ENCODE assay signal across 10 cellular contexts in the genomic region with DNA sequence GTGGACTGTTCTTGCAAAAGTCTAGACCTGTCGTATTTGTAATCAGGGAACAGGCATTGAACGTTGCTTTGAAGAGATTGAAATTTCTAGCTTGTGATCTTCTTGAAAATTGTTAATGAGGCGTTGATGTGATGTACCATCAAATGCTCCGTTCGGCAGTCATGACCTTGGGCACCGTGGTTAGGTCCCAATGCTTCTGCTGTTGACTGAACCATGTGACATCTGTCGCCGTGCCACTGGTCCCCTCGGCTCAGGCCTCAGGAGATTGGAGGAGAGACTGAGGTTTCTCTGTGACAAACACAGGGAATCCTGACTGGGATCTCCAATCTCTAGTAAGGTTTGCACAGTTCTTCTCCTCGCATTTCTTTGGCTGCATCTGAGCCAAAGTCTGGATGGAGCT. TPM values are rescaled to one million over a fixed set of nuclear protein-coding genes. Genes with fewer than 3 reads are reported as not detected.
DNase-seq lines count a peak whose midpoint lies in the region; ATAC-seq and TF ChIP-seq lines count a peak whose summit lies in the region.
"Had no signal": no experiment of that assay in that cellular context is flagged by ENCODE, and none has a peak within 500 bp of the region (broad histone marks: within the 10 kb centered on the region; RNA-seq: fewer than 3 reads in every experiment).

No MANE protein-coding gene starts in this region.

- intact Hi-C loops in left lung (cut with DNase I) = no loop called here

- H3K36me3 Mint-ChIP-seq in T-helper 17 cell (ENCODE audit: low read depth) = peaks cover 5% of the 10 kb centered on the region

- H3K4me1 ChIP-seq in left lung (peaks cover 0 to 34% of the 10 kb centered on the region in 2 donors), upper lobe of left lung (peaks cover 5 to 24% (median 14%) of the 10 kb centered on the region in 4 donors)

- H3K27ac ChIP-seq in left lung (peak overlapping the region; percentile 65 to 94), upper lobe of left lung (peak overlapping the region; percentile 76 to 87 (median 80)), caudate nucleus (ENCODE audit: low read depth, low read length) (no peak overlapping the region)

- H3K27me3 ChIP-seq in left lung (peaks cover 0 to 21% of the 10 kb centered on the region in 2 donors), upper lobe of left lung (no peaks in the 10 kb centered on the region)

- ATAC-seq in T-helper 17 cell = no peak
- ATAC-seq in left lung = peak; percentile 17
- peak in 1 of 2 donors; percentile 34 for ATAC-seq in upper lobe of left lung (ENCODE audit: low FRiP score in 2 of 2)

- DNase-seq in stimulated activated CD4-positive, alpha-beta T cell treated with anti-CD3 and anti-CD28 coated beads, Interleukin-15, amount 100 ng/mL, for 24 hours = peak; percentile 49
- DNase-seq in stimulated activated CD4-positive, alpha-beta T cell treated with anti-CD3 and anti-CD28 coated beads, Interleukin-4, amount 100 ng/mL, for 4 hours = no peak
- DNase-seq in T-helper 17 cell (no peak), left lung (peak in 1 of 2 donors; percentile 65), upper lobe of left lung (no peak), AG20443 (ENCODE audit: low spot score) (no peak), caudate nucleus (lab: John Stamatoyannopoulos, UW) (no peak), middle frontal gyrus (ENCODE audit: extremely low spot score, low spot score) (no peak)

- H3K36me3 ChIP-seq in left lung (peaks cover 0 to 7% of the 10 kb centered on the region in 2 donors), upper lobe of left lung (peaks cover 0 to 3% (median 0%) of the 10 kb centered on the region in 4 donors)

- no peaks in the 10 kb centered on the region for H3K9me3 ChIP-seq in T-helper 17 cell (ENCODE audit: control insufficient read depth, low read length, poor library complexity, severe bottlenecking)
- H3K9me3 ChIP-seq in left lung = no peaks in the 10 kb centered on the region
- H3K9me3 ChIP-seq in upper lobe of left lung = no peaks in the 10 kb centered on the region
- H3K9me3 ChIP-seq: heart left ventricle had no signal

- peaks cover 57% of the 10 kb centered on the region for H3K4me1 Mint-ChIP-seq in T-helper 17 cell

- peak overlapping the region in 1 of 2 donors; percentile 66 for H3K4me3 ChIP-seq in left lung
- peak overlapping the region in 3 of 4 donors; percentile 42 to 54 (median 44) for H3K4me3 ChIP-seq in upper lobe of left lung

- no peaks in the 10 kb centered on the region for H3K27me3 Mint-ChIP-seq in T-helper 17 cell

- H3K27ac Mint-ChIP-seq in T-helper 17 cell = peak overlapping the region; percentile 98

- no peak for TF ChIP-seq CTCF in left lung (IDR thresholded peaks at IDR 0.05)
- TF ChIP-seq CTCF in upper lobe of left lung (IDR thresholded peaks at IDR 0.05) = no peak

- H3K4me3 Mint-ChIP-seq in T-helper 17 cell = peak overlapping the region; percentile 95
- H3K4me3 Mint-ChIP-seq: neural crest cell had no signal

- TF ChIP-seq EP300 in upper lobe of left lung (IDR thresholded peaks at IDR 0.05) = no peak

- 37 to 63% methylated on average over 10 of the region's 10 CpGs for WGBS in upper lobe of left lung, 2 donors

- no peak for TF ChIP-seq POLR2A in upper lobe of left lung (IDR thresholded peaks at IDR 0.05)

RNA-seq across cellular contexts. Expression of gene KCNAB2, which starts 18.1 kb away (rescaled TPM):
- total RNA-seq in T-helper 17 cell (100 to 1,000 TPM; 203 to 207 TPM), left lung (10 to 100 TPM; 35.6 to 82.5 TPM), upper lobe of left lung (100 to 1,000 TPM in 3 of 6 donors, 10 to 100 TPM in 3; 36.9 to 129 (median 97.8) TPM)

RNA-seq across cellular contexts. Expression of gene NPHP4, which starts 35.4 kb away (rescaled TPM):
- total RNA-seq in T-helper 17 cell = 10 to 100 TPM in 1 of 2 donors, 1 to 10 TPM in 1; 9.9 to 14.1 TPM
- 10 to 100 TPM; 13.4 to 16.4 TPM for total RNA-seq in left lung
- 10 to 100 TPM; 13.5 to 45.1 (median 19.9) TPM for total RNA-seq in upper lobe of left lung
